ENCODE assay signal across 1 cellular context in genomic region chr5:116545465-116545864, GRCh38. TPM values are rescaled to one million over a fixed set of nuclear protein-coding genes. Genes with fewer than 3 reads are reported as not detected.
"Had no signal": no experiment of that assay in that cellular context is flagged by ENCODE, and none has a peak within 500 bp of the region (broad histone marks: within the 10 kb centered on the region; RNA-seq: fewer than 3 reads in every experiment).

No MANE protein-coding gene starts in this region.

RNA-seq across cellular contexts. Expression of gene SEMA6A, which starts 29.2 kb away (rescaled TPM):
- total RNA-seq: activated CD8-positive, alpha-beta T cell treated with anti-CD3 and anti-CD28 coated beads for 36 hours had no signal
